ENCODE assay signal across 1 cellular context in genomic region chr15:80154336-80154735, GRCh38.
TF ChIP-seq lines count a peak whose summit lies in the region.

No MANE protein-coding gene starts in this region.

TF ChIP-seq in HepG2, 621 proteins besides CTCF, POLR2A, EP300 and RAD21 (continued from another document):
- TF ChIP-seq PCBP2 (optimal IDR thresholded peaks at IDR 0.05; ENCODE audit: low read depth, low read length, poor library complexity, severe bottlenecking), result no peak
- TF ChIP-seq PBX3 (CRISPR knock-in tag; IDR thresholded peaks at IDR 0.05; ENCODE audit: borderline replicate concordance), result no peak
- peak; percentile 31; the same call in 1 of the 2 replicates for TF ChIP-seq HDAC1 (CRISPR knock-in tag; IDR thresholded peaks at IDR 0.05)
